In the genomic region with DNA sequence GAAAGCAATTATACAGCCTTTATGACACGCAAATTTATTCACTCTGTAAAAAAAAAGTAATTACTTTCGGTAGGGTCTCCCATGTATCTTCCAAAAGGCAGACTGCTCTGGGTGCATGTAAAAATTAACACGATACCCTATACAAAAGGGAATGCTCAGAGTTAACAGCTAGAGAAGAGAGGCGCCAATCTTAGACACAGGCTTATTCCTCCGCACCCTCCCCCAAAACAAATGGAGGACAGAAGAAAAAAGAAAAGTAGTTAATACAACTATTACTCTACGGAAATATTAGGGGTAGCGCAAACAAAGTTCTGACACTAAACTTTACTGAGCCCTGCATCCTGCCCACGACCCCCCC, we compare ENCODE assay signal across 9 cellular contexts. TPM values are rescaled to one million over a fixed set of nuclear protein-coding genes. Genes with fewer than 3 reads are reported as not detected.
DNase-seq lines count a peak whose midpoint lies in the region; ATAC-seq and TF ChIP-seq lines count a peak whose summit lies in the region.
"Had no signal": no experiment of that assay in that cellular context is flagged by ENCODE, and none has a peak within 500 bp of the region (broad histone marks: within the 10 kb centered on the region; RNA-seq: fewer than 3 reads in every experiment).

No MANE protein-coding gene starts in this region.

- peak overlapping the region; percentile 88 for H3K9ac ChIP-seq in IMR-90 (ENCODE audit: low read depth, low read length)
- peak overlapping the region; percentile 89 to 98 for H3K9ac ChIP-seq in colonic mucosa (ENCODE audit: low read depth in 2 of 2, low read length in 2 of 2)

- no peak overlapping the region for H4K91ac ChIP-seq in IMR-90 (ENCODE audit: insufficient read depth, low read depth, low read length)

- no peak overlapping the region for H2AK9ac ChIP-seq in IMR-90 (replicated peaks; ENCODE audit: low read depth, low read length, poor library complexity)

- peaks cover 18 to 24% of the 10 kb centered on the region in 2 experiments for H3K79me1 ChIP-seq in IMR-90 (ENCODE audit: low read depth in 1 of 2, low read length in 2 of 2)

- H3K4me3 ChIP-seq in IMR-90 (ENCODE audit: insufficient read depth, low read depth, low read length) (peak overlapping the region; percentile 83), colonic mucosa (peak overlapping the region; percentile 67), muscle layer of duodenum (ENCODE audit: low read depth in 1 of 2, low read length in 2 of 2) (peak overlapping the region; percentile 81 to 95)

- no peaks in the 10 kb centered on the region for H3K9me3 Mint-ChIP-seq in activated T-cell treated with anti-CD3 and anti-CD28 coated beads, Interleukin-2, amount 50 U/mL, for 24 hours

- TF ChIP-seq CTCF in IMR-90 (conservative IDR thresholded peaks at IDR 0.05; ENCODE audit: low read depth, low read length) (no peak), colonic mucosa (IDR thresholded peaks at IDR 0.05) (no peak)

- peaks cover 2% of the 10 kb centered on the region; the same call in 1 of the 2 replicates for H3K9me1 ChIP-seq in IMR-90 (ENCODE audit: insufficient read depth, low read length)

- H3K4me1 ChIP-seq in IMR-90 (ENCODE audit: control insufficient read depth, insufficient read depth, low read length) (peaks cover 2% of the 10 kb centered on the region; the same call in 1 of the 2 replicates), colonic mucosa (peaks cover 6% of the 10 kb centered on the region), muscle layer of duodenum (ENCODE audit: control insufficient read depth in 1 of 2, insufficient read depth in 2 of 2, low read length in 2 of 2) (peaks cover 3 to 20% of the 10 kb centered on the region in 2 donors)

- H3K27me3 ChIP-seq in IMR-90 (ENCODE audit: control insufficient read depth, insufficient read depth, low read length): no peaks in the 10 kb centered on the region
- H3K27me3 ChIP-seq in colonic mucosa: no peaks in the 10 kb centered on the region
- H3K27me3 ChIP-seq in muscle layer of duodenum (ENCODE audit: low read depth, low read length): no peaks in the 10 kb centered on the region

- peak overlapping the region; percentile 65 for H3K4me2 ChIP-seq in IMR-90 (ENCODE audit: low read depth, low read length)

- peak overlapping the region; percentile 67 for H2BK5ac ChIP-seq in IMR-90 (ENCODE audit: low read depth, low read length, poor library complexity, severe bottlenecking)

- H3K27ac ChIP-seq in IMR-90 (ENCODE audit: insufficient read depth, low read length): peak overlapping the region; percentile 72
- H3K27ac ChIP-seq in colonic mucosa: peak overlapping the region; percentile 98
- peak overlapping the region; percentile 96 for H3K27ac ChIP-seq in muscle layer of duodenum (ENCODE audit: low read length)

- POLR2A ChIA-PET in IMR-90 (lab: Charles Lee; ENCODE audit: unreplicated experiment): no interaction called here

- H2AK5ac ChIP-seq in IMR-90 (ENCODE audit: low read depth, low read length): no peak overlapping the region

- peak overlapping the region; percentile 99 for H3K4me3 Mint-ChIP-seq in activated T-cell treated with anti-CD3 and anti-CD28 coated beads, Interleukin-2, amount 50 U/mL, for 24 hours

- no TSS peak for BruUV-seq in IMR-90 (replicated peaks; lab: Mats Ljungman, UMichigan)

- no peaks in the 10 kb centered on the region for H4K20me1 ChIP-seq in IMR-90 (ENCODE audit: insufficient read depth, low read length)

- peak overlapping the region; percentile 82 for H3K56ac ChIP-seq in IMR-90 (ENCODE audit: extremely low read depth, insufficient read depth, low read length)

- H2BK20ac ChIP-seq in IMR-90 (ENCODE audit: low read depth, low read length): no peak overlapping the region; the same call in 1 of the 2 replicates

- TF ChIP-seq RAD21 in IMR-90 (IDR thresholded peaks at IDR 0.05; ENCODE audit: low read length): no peak

- peak overlapping the region; percentile 70 for H2BK120ac ChIP-seq in IMR-90 (ENCODE audit: low read depth, low read length)

- peak overlapping the region; percentile 86 to 92; a peak in 3 of 4 replicates for H4K8ac ChIP-seq in IMR-90 (ENCODE audit: low read depth in 2 of 2, low read length in 2 of 2)

- no peak for TF ChIP-seq POLR2A in IMR-90 (IDR thresholded peaks at IDR 0.05; ENCODE audit: low read depth, low read length)

- peaks cover 38% of the 10 kb centered on the region for H3K36me3 Mint-ChIP-seq in activated T-cell treated with anti-CD3 and anti-CD28 coated beads, Interleukin-2, amount 50 U/mL, for 24 hours (ENCODE audit: low read depth)

- no CpG with 5 or more reads among the region's 8 CpGs for WGBS in IMR-90 (ENCODE audit: extremely low coverage in 2 of 2, insufficient read length in 1 of 2), 2 experiments

- H3K4ac ChIP-seq in IMR-90 (ENCODE audit: low read depth, low read length): peak overlapping the region; percentile 74

- H2AFZ ChIP-seq in IMR-90 (replicated peaks; ENCODE audit: low read length, poor library complexity): peak overlapping the region; percentile 92

- peak overlapping the region; percentile 96 for H3K14ac ChIP-seq in IMR-90 (replicated peaks; ENCODE audit: low read depth, low read length)

- H3K18ac ChIP-seq in IMR-90 (ENCODE audit: low read depth, low read length): peak overlapping the region; percentile 13; the same call in 1 of the 2 replicates

- peak overlapping the region; percentile 99 for H3K27ac Mint-ChIP-seq in activated T-cell treated with anti-CD3 and anti-CD28 coated beads, Interleukin-2, amount 50 U/mL, for 24 hours

- H4K5ac ChIP-seq in IMR-90 (ENCODE audit: low read depth, low read length): peak overlapping the region; percentile 45

- dilution Hi-C loops in IMR-90 (cut with HindIII; ENCODE audit: low sequenced_read_pairs, unreplicated experiment): no loop called here

- peak overlapping the region; percentile 92 for H3K23ac ChIP-seq in IMR-90 (ENCODE audit: low read depth, low read length)

- H3K27me3 Mint-ChIP-seq in activated T-cell treated with anti-CD3 and anti-CD28 coated beads, Interleukin-2, amount 50 U/mL, for 24 hours: no peaks in the 10 kb centered on the region

- intact Hi-C loops in IMR-90 (cut with micrococcal nuclease): loop anchor here (2.0 to 5.0 kb wide), 2 partner anchors 944 to 1090 kb away; a partner anchor contains a TSS
- intact Hi-C loops in colonic mucosa (cut with DNase I): loop anchor here (10.0 kb wide), 1 partner anchor 374 kb away; a partner anchor contains a TSS

- in situ Hi-C loops in IMR-90 (cut with MboI; ENCODE audit: low sequenced_read_pairs): no loop called here
- in situ Hi-C loops in G401 (cut with HindIII; ENCODE audit: low sequenced_read_pairs): no loop called here

- H3K9me3 ChIP-seq in IMR-90 (ENCODE audit: control insufficient read depth, insufficient read depth, low read length) (no peaks in the 10 kb centered on the region), colonic mucosa (no peaks in the 10 kb centered on the region), muscle layer of duodenum (ENCODE audit: control insufficient read depth in 1 of 2, low read length in 2 of 2) (no peaks in the 10 kb centered on the region)

- no peak overlapping the region for H2BK15ac ChIP-seq in IMR-90 (ENCODE audit: low read depth, low read length)

- peaks cover 23% of the 10 kb centered on the region for H3K4me1 Mint-ChIP-seq in activated T-cell treated with anti-CD3 and anti-CD28 coated beads, Interleukin-2, amount 50 U/mL, for 24 hours (ENCODE audit: low read depth)

- CTCF ChIA-PET in IMR-90 (lab: Yijun Ruan, JAX): no interaction called here

- ATAC-seq in IMR-90 (ENCODE audit: low read depth): peak; percentile 40

- H3K36me3 ChIP-seq in IMR-90 (ENCODE audit: control insufficient read depth, insufficient read depth, low read length): peaks cover 4% of the 10 kb centered on the region
- no peaks in the 10 kb centered on the region for H3K36me3 ChIP-seq in colonic mucosa
- H3K36me3 ChIP-seq in muscle layer of duodenum (ENCODE audit: control insufficient read depth in 1 of 2, insufficient read depth in 2 of 2, low read length in 2 of 2): peaks cover 7 to 12% of the 10 kb centered on the region in 2 donors

- DNase-seq in activated T-cell treated with anti-CD3 and anti-CD28 coated beads, Interleukin-2, amount 50 U/mL, for 24 hours: no peak
- no peak for DNase-seq in activated T-cell treated with anti-CD3 and anti-CD28 coated beads, Interleukin-2, amount 50 U/mL, for 48 hours
- DNase-seq in IMR-90 (no peak), colonic mucosa (no peak), G401 (ENCODE audit: low spot score) (no peak), NK-92 (lab: John Stamatoyannopoulos, UW; ENCODE audit: unreplicated experiment) (no peak)
- no peak for DNase-seq in stimulated activated CD4-positive, alpha-beta T cell treated with anti-CD3 and anti-CD28 coated beads, Interleukin-4, amount 100 ng/mL, for 24 hours

TF ChIP-seq in IMR-90, 13 proteins besides CTCF, POLR2A, EP300 and RAD21 (continues in another document):
- TF ChIP-seq SMC3 (IDR thresholded peaks at IDR 0.05; ENCODE audit: low read depth, low read length) (no peak), MXI1 (IDR thresholded peaks at IDR 0.05; ENCODE audit: borderline replicate concordance, low read depth, low read length) (no peak), FOS (IDR thresholded peaks at IDR 0.05; ENCODE audit: low read depth, low read length) (no peak), RFX5 (IDR thresholded peaks at IDR 0.05; ENCODE audit: low read depth, low read length) (no peak), RCOR1 (IDR thresholded peaks at IDR 0.05; ENCODE audit: insufficient replicate concordance, low read length) (no peak), BHLHE40 (IDR thresholded peaks at IDR 0.05; ENCODE audit: low read depth, low read length) (no peak), MAZ (IDR thresholded peaks at IDR 0.05; ENCODE audit: borderline replicate concordance, low read depth, low read length) (no peak), CHD1 (IDR thresholded peaks at IDR 0.05; ENCODE audit: low read depth, low read length) (no peak), NFE2L2 (IDR thresholded peaks at IDR 0.05; ENCODE audit: low read depth, low read length) (no peak)

RNA-seq across cellular contexts. Expression of a gene that starts 0.4 kb away (rescaled TPM):
- 19.2 and 32.8 TPM in 2 replicates for total RNA-seq in IMR-90 (2012; rRNA removed)
- 7.1 and 8.2 TPM in 2 replicates for polyA plus RNA-seq in IMR-90 (2012; rRNA removed)
- polyA plus RNA-seq in IMR-90 (2012; cell fraction: cytosol; rRNA removed): 0.77 and 0.79 TPM in 2 replicates
- polyA plus RNA-seq in IMR-90 (2012; cell fraction: nucleus; rRNA removed; ENCODE audit: low replicate concordance): 0.85 and 10.9 TPM in 2 replicates
- total RNA-seq in colonic mucosa: 10 to 100 TPM; 21.5 to 28.6 TPM
- total RNA-seq in G401 (2014; rRNA removed; shearing (Covaris generic)): 8.8 and 13.9 TPM in 2 replicates

RNA-seq across cellular contexts. Expression of a gene that starts 41.7 kb away (rescaled TPM):
- not detected in 2 replicates for total RNA-seq in IMR-90 (2012; rRNA removed)
- polyA plus RNA-seq in IMR-90 (2012; rRNA removed): not detected in 2 replicates
- polyA plus RNA-seq in IMR-90 (2012; cell fraction: cytosol; rRNA removed): not detected in 2 replicates
- not detected in 2 replicates for polyA plus RNA-seq in IMR-90 (2012; cell fraction: nucleus; rRNA removed; ENCODE audit: low replicate concordance)
- total RNA-seq in colonic mucosa: 1 to 10 TPM; 1.0 to 1.8 TPM
- not detected in 2 replicates for total RNA-seq in G401 (2014; rRNA removed; shearing (Covaris generic))
- total RNA-seq: lung microvascular endothelial cell had no signal
